Comparison of ENCODE assay signal across 10 cellular contexts in the genomic region with DNA sequence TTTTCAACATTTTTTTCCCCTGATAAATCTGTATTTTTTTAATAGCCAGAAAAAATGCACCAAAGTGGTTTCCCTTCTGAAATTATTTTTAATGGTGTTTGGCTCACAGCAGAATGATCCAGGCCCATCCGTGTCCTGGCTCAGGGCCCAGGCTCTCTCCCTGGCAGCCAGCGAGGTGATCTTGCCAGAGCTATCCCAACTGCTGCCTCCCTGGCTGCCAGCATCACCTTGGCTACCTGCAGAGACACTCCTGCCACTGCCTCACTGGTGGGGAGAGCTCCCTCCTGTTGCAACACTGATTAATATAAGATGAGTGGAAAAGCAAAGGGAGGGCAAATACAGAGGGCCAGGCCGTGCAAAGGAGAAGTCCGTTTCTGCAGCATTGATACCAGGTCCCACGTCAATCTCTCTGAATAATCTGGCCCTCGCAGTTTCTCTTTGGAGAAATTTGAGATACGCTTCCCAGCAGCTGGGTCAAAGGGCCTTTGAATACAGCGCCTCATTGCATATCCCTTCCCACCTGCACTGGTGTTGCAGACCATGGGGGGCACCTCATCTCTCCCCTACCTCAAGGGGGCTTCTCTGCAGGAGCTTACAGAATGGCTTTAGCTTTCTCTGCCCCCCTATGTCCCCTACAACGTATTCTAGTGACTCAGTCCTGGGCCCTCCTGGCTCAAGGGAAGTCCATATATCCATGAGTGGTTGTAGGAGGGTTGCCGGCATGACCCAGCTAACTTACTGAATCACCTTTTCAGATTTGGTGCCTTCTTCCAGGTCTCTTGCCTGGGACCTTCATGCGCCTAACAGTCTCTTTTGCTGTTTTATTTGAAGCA. TPM values are rescaled to one million over a fixed set of nuclear protein-coding genes. Genes with fewer than 3 reads are reported as not detected.
A peak's percentile ranks its signal among the peaks of the same experiment; 100 is the strongest.
DNase-seq lines count a peak whose midpoint lies in the region; ATAC-seq, FAIRE-seq and TF ChIP-seq lines count a peak whose summit lies in the region.
"Had no signal": no experiment of that assay in that cellular context is flagged by ENCODE, and none has a peak within 500 bp of the region (broad histone marks: within the 10 kb centered on the region; RNA-seq: fewer than 3 reads in every experiment).

No MANE protein-coding gene starts in this region.

- in situ Hi-C loops in mammary epithelial cell (cut with MboI; ENCODE audit: low sequenced_read_pairs in 2 of 2), result no loop called here

- H3K18ac ChIP-seq in mesendoderm (ENCODE audit: low read length), result no peak overlapping the region

- H4K5ac ChIP-seq in mesendoderm (ENCODE audit: low read length), result no peak overlapping the region

- H2BK5ac ChIP-seq in mesendoderm (ENCODE audit: low read length), result no peak overlapping the region

- FAIRE-seq in GM12891 (lab: Jason Lieb, UNC), result no peak

- no peak overlapping the region for H2BK15ac ChIP-seq in mesendoderm (replicated peaks; ENCODE audit: low read depth)

- BruUV-seq in mammary epithelial cell (replicated peaks; lab: Mats Ljungman, UMichigan), result no TSS peak

- WGBS in mammary epithelial cell (ENCODE audit: low coverage, missing lambda C conversion rate), result 23% methylated on average over 10 of the region's 11 CpGs
- WGBS in lung, 2 donors, result 64 to 86% methylated on average over 11 of the region's 11 CpGs
- WGBS in mesendoderm (ENCODE audit: extremely low coverage, insufficient coverage, low lambda C conversion rate), result no CpG with 5 or more reads among the region's 11 CpGs

- H3K4ac ChIP-seq in mesendoderm (ENCODE audit: low read depth, low read length), result no peak overlapping the region

- TF ChIP-seq CTCF in mammary epithelial cell (conservative IDR thresholded peaks at IDR 0.05 in 1 of 2, IDR thresholded peaks at IDR 0.05 in 1 of 2; ENCODE audit: extremely low read depth in 1 of 2, insufficient read depth in 1 of 2, low read depth in 1 of 2, low read length in 2 of 2), result no peak
- no peak for TF ChIP-seq CTCF in lung (IDR thresholded peaks at IDR 0.05; ENCODE audit: control extremely low read depth, extremely low read depth)

- H3K4me1 ChIP-seq in mammary epithelial cell (ENCODE audit: insufficient read depth, low read length), result peaks cover 34% of the 10 kb centered on the region
- H3K4me1 ChIP-seq in lung (ENCODE audit: control insufficient read depth in 2 of 2, insufficient read depth in 2 of 2, low read length in 2 of 2), result peaks cover 3 to 8% of the 10 kb centered on the region in 2 donors
- peaks cover 1% of the 10 kb centered on the region for H3K4me1 ChIP-seq in mesendoderm (ENCODE audit: control insufficient read depth, low read depth, low read length)

- H2AK5ac ChIP-seq in mesendoderm (ENCODE audit: low read length), result no peak overlapping the region

- dilution Hi-C loops in mammary epithelial cell (cut with HindIII; ENCODE audit: low sequenced_read_pairs), result no loop called here

- H3K36me3 ChIP-seq in mammary epithelial cell (ENCODE audit: insufficient read depth, low read length) (no peaks in the 10 kb centered on the region), lung (ENCODE audit: control insufficient read depth in 2 of 2, insufficient read depth in 2 of 2, low read length in 2 of 2) (no peaks in the 10 kb centered on the region), mesendoderm (ENCODE audit: control insufficient read depth, insufficient read depth, low read length) (no peaks in the 10 kb centered on the region)
- H3K36me3 ChIP-seq: BLaER1 treated with 17β-estradiol and CSF1 and Interleukin-3, amounts not matched to agents 10 nM and 100 nM had no signal

- H3K9ac ChIP-seq in mammary epithelial cell (ENCODE audit: insufficient read depth, low read length) (peak overlapping the region; percentile 98), mesendoderm (ENCODE audit: low read length) (no peak overlapping the region)
- H3K9ac ChIP-seq: BLaER1 treated with 17β-estradiol and CSF1 and Interleukin-3, amounts not matched to agents 10 nM and 100 nM had no signal

- H2BK120ac ChIP-seq in mesendoderm (ENCODE audit: low read depth, low read length), result no peak overlapping the region

- H4K20me1 ChIP-seq in mammary epithelial cell (ENCODE audit: insufficient read depth, low read length), result no peaks in the 10 kb centered on the region
- H4K20me1 ChIP-seq: BLaER1 treated with 17β-estradiol and CSF1 and Interleukin-3, amounts not matched to agents 10 nM and 100 nM had no signal

- peak; percentile 22 for ATAC-seq in lung (ENCODE audit: insufficient read depth, low FRiP score)

- CTCF ChIA-PET in mammary epithelial cell (lab: Charles Lee; ENCODE audit: low non-redundant PET), result interaction anchor here (0.6 kb wide), 1 partner anchor 408 kb away, joined by 3 read pairs; no protein-coding TSS in a partner anchor

- H3K9me3 ChIP-seq in mammary epithelial cell (replicated peaks; ENCODE audit: insufficient read depth, low read length) (no peaks in the 10 kb centered on the region), lung (ENCODE audit: control insufficient read depth in 2 of 2, insufficient read depth in 1 of 2, low read length in 1 of 2) (no peaks in the 10 kb centered on the region)
- H3K9me3 ChIP-seq: BLaER1 treated with 17β-estradiol and CSF1 and Interleukin-3, amounts not matched to agents 10 nM and 100 nM had no signal

- no peak overlapping the region for H4K8ac ChIP-seq in mesendoderm (ENCODE audit: low read depth, low read length)

- H3K27ac ChIP-seq in mammary epithelial cell (ENCODE audit: insufficient read depth, low read depth, low read length), result peak overlapping the region; percentile 100
- H3K27ac ChIP-seq in lung (ENCODE audit: low read depth in 1 of 2, low read length in 1 of 2), result peak overlapping the region; percentile 55 to 94
- H3K27ac ChIP-seq in mesendoderm (ENCODE audit: low read depth, low read length), result no peak overlapping the region

- H3K23ac ChIP-seq in mesendoderm (ENCODE audit: low read length), result no peak overlapping the region

- no peaks in the 10 kb centered on the region for H3K27me3 ChIP-seq in mammary epithelial cell (ENCODE audit: insufficient read depth, low read length)
- no peaks in the 10 kb centered on the region for H3K27me3 ChIP-seq in lung (ENCODE audit: control insufficient read depth, insufficient read depth)
- no peaks in the 10 kb centered on the region for H3K27me3 ChIP-seq in mesendoderm (ENCODE audit: insufficient read depth, low read length, poor library complexity)
- H3K27me3 ChIP-seq: BLaER1 treated with 17β-estradiol and CSF1 and Interleukin-3, amounts not matched to agents 10 nM and 100 nM had no signal

- DNase-seq in A172 (ENCODE audit: low spot score), result peak; percentile 47
- DNase-seq in NCI-H1694 treated with DMSO at 0.1 percent for 48 hours (lab: John Stamatoyannopoulos, UW), result peak; percentile 82
- peak; percentile 48 for DNase-seq in mammary epithelial cell
- DNase-seq in lung (ENCODE audit: low spot score), result peak; percentile 59
- no peak for DNase-seq in GM12891 (ENCODE audit: insufficient read length, low spot score)
- no peak for DNase-seq in mesendoderm
- DNase-seq in NCI-H128 (lab: John Stamatoyannopoulos, UW; ENCODE audit: unreplicated experiment), result no peak
- no peak for DNase-seq in activated T-cell treated with anti-CD3 and anti-CD28 coated beads, Interleukin-2, amount 50 U/mL, for 1 hour

- peak overlapping the region in 2 of 3 experiments; percentile 6 to 44 for H3K4me3 ChIP-seq in mammary epithelial cell (replicated peaks in 1 of 3; ENCODE audit: insufficient read depth in 1 of 3, low read depth in 2 of 3, low read length in 3 of 3)
- H3K4me3 ChIP-seq in lung, result no peak overlapping the region
- no peak overlapping the region for H3K4me3 ChIP-seq in mesendoderm (ENCODE audit: low read length)
- H3K4me3 ChIP-seq: BLaER1 treated with 17β-estradiol and CSF1 and Interleukin-3, amounts not matched to agents 10 nM and 100 nM had no signal

- H3K79me2 ChIP-seq in mammary epithelial cell (ENCODE audit: insufficient read depth, low read length) (peaks cover 8% of the 10 kb centered on the region), mesendoderm (ENCODE audit: control insufficient read depth, insufficient read depth, low read length) (no peaks in the 10 kb centered on the region)

- TF ChIP-seq POLR2A in GM12891 (IDR thresholded peaks at IDR 0.05; ENCODE audit: low read depth, low read length), result no peak

- H3K4me2 ChIP-seq in mammary epithelial cell (ENCODE audit: insufficient read depth, low read depth, low read length) (peak overlapping the region; percentile 97), mesendoderm (ENCODE audit: low read length) (no peak overlapping the region)

- no peak overlapping the region for H3K56ac ChIP-seq in mesendoderm (ENCODE audit: low read length)

- H3K79me1 ChIP-seq in mesendoderm (ENCODE audit: low read length), result no peaks in the 10 kb centered on the region

- intact Hi-C loops in mammary epithelial cell (cut with micrococcal nuclease), result loop anchor here (1.0 kb wide), 1 partner anchor 17 kb away; no protein-coding TSS in a partner anchor

- H2AFZ ChIP-seq in mammary epithelial cell (ENCODE audit: low read depth, low read length), result peak overlapping the region; percentile 62

TF ChIP-seq in GM12891, 5 proteins besides CTCF, POLR2A, EP300 and RAD21:
- no peak for TF ChIP-seq POLR2AphosphoS5 (IDR thresholded peaks at IDR 0.05; ENCODE audit: low read depth, low read length)
- no peak for TF ChIP-seq SPI1 (IDR thresholded peaks at IDR 0.05; ENCODE audit: low read depth, low read length)
- no peak for TF ChIP-seq POU2F2 (IDR thresholded peaks at IDR 0.05; ENCODE audit: low read depth, low read length)
- TF ChIP-seq PAX5 (IDR thresholded peaks at IDR 0.05; ENCODE audit: insufficient read depth, low read length, severe bottlenecking), result no peak
- no peak for TF ChIP-seq TAF1 (IDR thresholded peaks at IDR 0.05; ENCODE audit: low read depth, low read length)

RNA-seq across cellular contexts. Expression of a gene that starts 12.8 kb away (rescaled TPM):
- 445 and 560 TPM in 2 replicates for total RNA-seq in A172 (2014; rRNA removed; shearing (Covaris generic))
- 100 to 1,000 TPM; 398 to 428 TPM for total RNA-seq in mammary epithelial cell
- 211 TPM for polyA plus RNA-seq in mammary epithelial cell
- polyA minus RNA-seq in mammary epithelial cell, result 110 TPM
- total RNA-seq in lung, result 100 to 1,000 TPM; 348 to 412 TPM
- 100 to 1,000 TPM; 313 to 532 TPM for polyA plus RNA-seq in lung
- 61.6 TPM for polyA plus RNA-seq in GM12891 (2012; ENCODE audit: low read depth, missing spikeins)
- 278 TPM for polyA plus RNA-seq in mesendoderm (2013, experiment 1 of 2)
- 278 TPM for polyA plus RNA-seq in mesendoderm (2013, experiment 2 of 2)

RNA-seq across cellular contexts. Expression of a gene that starts 25.9 kb away (rescaled TPM):
- total RNA-seq in A172 (2014; rRNA removed; shearing (Covaris generic)), result 8.3 and 9.7 TPM in 2 replicates
- 1 to 10 TPM; 1.3 to 3.2 TPM for total RNA-seq in mammary epithelial cell
- polyA plus RNA-seq in mammary epithelial cell, result 2.2 TPM
- not detected for polyA minus RNA-seq in mammary epithelial cell
- total RNA-seq in lung, result 1 to 10 TPM; 1.7 to 2.8 TPM
- 1 to 10 TPM in 1 of 2 donors, under 1 TPM in 1; 0.65 to 1.9 TPM for polyA plus RNA-seq in lung
- 0.06 TPM for polyA plus RNA-seq in GM12891 (2012; ENCODE audit: low read depth, missing spikeins)
- 2.2 TPM for polyA plus RNA-seq in mesendoderm (2013, experiment 1 of 2)
- polyA plus RNA-seq in mesendoderm (2013, experiment 2 of 2), result 2.4 TPM
- polyA plus RNA-seq: IgD-negative memory B cell had no signal

Comparison
In these comparisons a context has a peak if more than half of its experiments do, and no peak if none do; other contexts are left out.
1. DNase-seq: peak in A172 (single experiment), NCI-H1694 treated with DMSO at 0.1 percent for 48 hours (single experiment), mammary epithelial cell (single experiment) and lung (single experiment); none in GM12891 (single experiment), mesendoderm (single experiment), NCI-H128 (single experiment) and activated T-cell treated with anti-CD3 and anti-CD28 coated beads, Interleukin-2, amount 50 U/mL, for 1 hour (single experiment).
2. H3K4me3 ChIP-seq: peak in mammary epithelial cell (2 of 3); none in lung (single experiment) and mesendoderm (single experiment).